11 cellular contexts compared by ENCODE assay signal in the genomic region with DNA sequence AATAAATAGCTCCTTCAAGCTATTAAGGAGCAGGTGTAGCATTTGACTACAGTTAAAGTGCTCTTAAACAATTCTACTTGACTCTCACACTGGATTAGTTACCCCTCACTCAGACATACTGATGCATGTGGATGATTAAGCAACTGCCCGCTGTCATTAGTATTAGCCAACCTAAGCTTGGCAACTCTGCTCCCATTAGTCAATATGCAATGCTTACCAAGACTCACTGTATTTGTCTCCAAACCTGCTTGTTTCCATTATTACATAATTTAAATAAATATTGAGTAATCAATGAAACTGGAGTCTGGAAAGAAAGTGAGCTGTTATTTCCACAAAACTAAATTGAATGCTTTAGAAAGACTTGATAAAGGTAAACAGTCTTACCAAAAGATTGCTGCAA.
DNase-seq lines count a peak whose midpoint lies in the region; ATAC-seq and TF ChIP-seq lines count a peak whose summit lies in the region.
"Had no signal": no experiment of that assay in that cellular context is flagged by ENCODE, and none has a peak within 500 bp of the region (broad histone marks: within the 10 kb centered on the region; RNA-seq: fewer than 3 reads in every experiment).

No MANE protein-coding gene starts in this region.

- peak overlapping the region; percentile 81 for H3K27ac ChIP-seq in PC-3 (ENCODE audit: low read length)
- H3K27ac ChIP-seq: testis had no signal

- H3F3A ChIP-seq in PC-3 (ENCODE audit: low read length, unreplicated experiment), result peaks cover 3% of the 10 kb centered on the region

- H3K27me3 ChIP-seq in PC-3 (ENCODE audit: low read length), result no peaks in the 10 kb centered on the region
- H3K27me3 ChIP-seq: testis had no signal

- peak overlapping the region; percentile 59 for H3K4me2 ChIP-seq in PC-3 (ENCODE audit: low read length)

- no TSS peak for BruUV-seq in PC-3 (replicated peaks; lab: Mats Ljungman, UMichigan)

- H3K9me2 ChIP-seq in PC-3 (replicated peaks; ENCODE audit: low read length), result no peaks in the 10 kb centered on the region

- DNase-seq in GM03348 (ENCODE audit: low spot score), result peak; percentile 48
- DNase-seq in PC-3, result peak; percentile 99
- DNase-seq in fibroblast of pulmonary artery (ENCODE audit: low read depth), result peak; percentile 88
- DNase-seq in skeletal muscle cell (ENCODE audit: low read depth), result peak; percentile 55
- no peak for DNase-seq in NCI-H345 treated with DMSO at 0.1 percent for 48 hours (lab: John Stamatoyannopoulos, UW; ENCODE audit: unreplicated experiment)
- no peak for DNase-seq in GDM1 (lab: John Stamatoyannopoulos, UW)
- DNase-seq: activated CD4-positive, alpha-beta T cell treated with anti-CD3 and anti-CD28 coated beads for 48 hours; activated naive CD4-positive, alpha-beta T cell treated with anti-CD3 and anti-CD28 coated beads, Interleukin-2, amount 10 ng/mL, durations not matched to agents 7 days and 5 days; NCI-H2171; testis had no signal

- H3K4me1 ChIP-seq in PC-3 (ENCODE audit: insufficient read depth, low read length), result peaks cover 52% of the 10 kb centered on the region
- H3K4me1 ChIP-seq: testis had no signal

- H2AFZ ChIP-seq in PC-3 (ENCODE audit: low read length), result no peak overlapping the region

- no peaks in the 10 kb centered on the region for H3K79me2 ChIP-seq in PC-3 (ENCODE audit: low read length)

- POLR2A ChIA-PET in PC-3 (lab: Charles Lee; ENCODE audit: unreplicated experiment), result interaction anchor here (0.6 to 0.8 kb wide), 2 partner anchors 17 to 114 kb away, joined by 4 to 9 read pairs; no protein-coding TSS in a partner anchor

- no peaks in the 10 kb centered on the region for H4K20me1 ChIP-seq in PC-3 (ENCODE audit: low read length)

- no peaks in the 10 kb centered on the region for H3K9me3 ChIP-seq in PC-3 (ENCODE audit: low read length)
- H3K9me3 ChIP-seq: testis had no signal

- intact Hi-C loops in PC-3 (cut with micrococcal nuclease), result loop anchor here (2.0 kb wide), 1 partner anchor 230 kb away; no protein-coding TSS in a partner anchor

- H3K36me3 ChIP-seq in PC-3 (ENCODE audit: low read depth, low read length), result no peaks in the 10 kb centered on the region

- CTCF ChIA-PET in PC-3 (lab: Charles Lee), result no interaction called here

- peak overlapping the region; percentile 2; the same call in 1 of the 2 replicates for H3K9ac ChIP-seq in PC-3 (ENCODE audit: low read length)

- ATAC-seq in PC-3 (peak; percentile 53), HG03342 (IDR thresholded peaks at IDR 0.05; ENCODE audit: unreplicated experiment) (no peak)

- TF ChIP-seq CTCF in PC-3 (conservative IDR thresholded peaks at IDR 0.05; ENCODE audit: low read depth, low read length), result no peak
- no peak for TF ChIP-seq CTCF in fibroblast of pulmonary artery (IDR thresholded peaks at IDR 0.05; ENCODE audit: low read length, missing control alignments)

- no peak overlapping the region for H3K4me3 ChIP-seq in PC-3 (ENCODE audit: low read length)
- H3K4me3 ChIP-seq in fibroblast of pulmonary artery (replicated peaks; ENCODE audit: low read depth, low read length), result no peak overlapping the region
- no peak overlapping the region for H3K4me3 ChIP-seq in skeletal muscle cell (ENCODE audit: low read depth, low read length)
- H3K4me3 ChIP-seq: testis had no signal

Comparison
In these comparisons a context has a peak if more than half of its experiments do, and no peak if none do; other contexts are left out.
1. DNase-seq: peak in GM03348 (single experiment), PC-3 (single experiment), fibroblast of pulmonary artery (single experiment) and skeletal muscle cell (single experiment); none in NCI-H345 treated with DMSO at 0.1 percent for 48 hours (single experiment) and GDM1 (single experiment).